ENCODE assay signal across 8 cellular contexts in the genomic region with DNA sequence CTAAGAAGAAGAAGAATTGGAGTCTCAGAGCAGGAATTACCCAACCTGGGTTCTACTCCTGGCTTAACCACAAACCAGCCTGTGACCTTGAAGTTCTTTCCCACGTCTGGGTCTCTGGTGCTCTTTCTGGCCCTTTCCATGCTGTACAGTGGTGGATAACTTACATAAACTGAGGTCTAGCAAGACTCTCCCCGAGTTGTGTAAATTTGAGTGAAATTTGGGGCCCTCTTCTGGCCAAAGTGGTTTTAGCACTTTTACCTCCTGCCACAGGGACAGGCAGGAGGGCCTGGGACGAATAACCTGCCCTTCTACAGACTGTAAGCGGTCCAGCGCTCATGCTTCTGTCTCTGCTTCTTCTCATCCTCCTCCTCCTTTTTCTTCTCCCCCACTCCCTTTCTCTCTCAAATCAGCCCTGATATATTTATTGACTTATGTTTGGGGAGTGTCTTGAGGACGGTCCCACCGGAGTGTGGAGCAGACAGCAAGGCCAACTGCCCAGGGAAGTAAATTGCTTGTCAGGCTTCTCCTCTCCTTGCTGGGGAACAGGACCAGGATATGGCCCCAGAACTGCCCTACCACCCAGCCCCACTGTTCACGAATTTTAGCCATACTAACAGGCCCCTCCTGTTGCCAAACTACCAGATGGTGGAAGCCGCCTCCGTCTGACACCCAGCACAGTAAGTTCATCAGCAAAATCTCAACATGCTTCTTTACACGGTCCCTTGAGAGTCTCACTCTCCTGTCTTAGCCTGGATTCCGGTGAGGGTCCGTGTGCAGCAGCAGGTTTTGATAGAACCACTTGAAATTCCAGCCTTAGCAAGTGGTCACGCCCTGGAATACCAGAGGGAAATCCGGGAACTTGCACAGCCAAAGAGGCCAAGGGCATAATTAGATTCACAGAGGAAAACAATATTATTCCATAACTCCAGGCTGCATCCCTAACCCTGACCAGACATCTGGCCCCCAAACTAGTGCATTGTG. TPM values are rescaled to one million over a fixed set of nuclear protein-coding genes. Genes with fewer than 3 reads are reported as not detected.
A peak's percentile ranks its signal among the peaks of the same experiment; 100 is the strongest.
DNase-seq lines count a peak whose midpoint lies in the region; ATAC-seq and TF ChIP-seq lines count a peak whose summit lies in the region.

No MANE protein-coding gene starts in this region.

- peaks cover 6% of the 10 kb centered on the region for H3K9me3 Mint-ChIP-seq in chondrocyte (ENCODE audit: low read depth)

- H3K36me3 Mint-ChIP-seq in chondrocyte (ENCODE audit: low read depth): peaks cover 3% of the 10 kb centered on the region

- TF ChIP-seq CTCF in chondrocyte (IDR thresholded peaks at IDR 0.05): peak; percentile 88

- H3K4me3 Mint-ChIP-seq in chondrocyte (ENCODE audit: unreplicated experiment): no peak overlapping the region

- peak overlapping the region; percentile 32 for H3K27ac Mint-ChIP-seq in chondrocyte (ENCODE audit: unreplicated experiment)

- DNase-seq in D341Med (ENCODE audit: low spot score) (peak; percentile 60), NCI-H128 (lab: John Stamatoyannopoulos, UW; ENCODE audit: unreplicated experiment) (peak; percentile 32), chondrocyte (ENCODE audit: low spot score) (no peak), kidney tubule cell (ENCODE audit: low spot score) (peak; percentile 65), HPDE6-E6E7 (ENCODE audit: extremely low spot score) (no peak)
- peak; percentile 53 for DNase-seq in activated CD4-positive, CD25-positive, alpha-beta regulatory T cell treated with anti-CD3 and anti-CD28 coated beads, Interleukin-2, amount 50 U/mL, for 72 hours
- DNase-seq in stimulated activated CD4-positive, alpha-beta T cell treated with anti-CD3 and anti-CD28 coated beads, Interleukin-4, amount 100 ng/mL, for 48 hours (ENCODE audit: low read depth in 2 of 2): peak; percentile 42 to 43

- H3K27me3 Mint-ChIP-seq in chondrocyte (ENCODE audit: low read depth): peaks cover 8% of the 10 kb centered on the region

- H3K4me1 Mint-ChIP-seq in chondrocyte (ENCODE audit: low read depth): peaks cover 4% of the 10 kb centered on the region

- peak; percentile 76 for ATAC-seq in GM21529 (IDR thresholded peaks at IDR 0.05; ENCODE audit: unreplicated experiment)

RNA-seq across cellular contexts. Expression of gene SH3PXD2A, which starts 4.1 kb away (rescaled TPM):
- 40.2 to 46.0 TPM (median 45.7 TPM) in 3 replicates for total RNA-seq in chondrocyte

RNA-seq across cellular contexts. Expression of gene STN1, which starts 58.5 kb away (rescaled TPM):
- 15.8 to 22.5 TPM (median 20.4 TPM) in 3 replicates for total RNA-seq in chondrocyte

Comparison
In these comparisons a context has a peak if more than half of its experiments do, and no peak if none do; other contexts are left out.
1. DNase-seq: peak in D341Med (single experiment), NCI-H128 (single experiment), activated CD4-positive, CD25-positive, alpha-beta regulatory T cell treated with anti-CD3 and anti-CD28 coated beads, Interleukin-2, amount 50 U/mL, for 72 hours (single experiment), kidney tubule cell (single experiment) and stimulated activated CD4-positive, alpha-beta T cell treated with anti-CD3 and anti-CD28 coated beads, Interleukin-4, amount 100 ng/mL, for 48 hours (2 of 2); none in chondrocyte (single experiment) and HPDE6-E6E7 (single experiment).